ENCODE assay signal across 24 cellular contexts in genomic region chr7:69706070-69706469, GRCh38.
"Had no signal": no experiment of that assay in that cellular context is flagged by ENCODE, and none has a peak within 500 bp of the region (broad histone marks: within the 10 kb centered on the region; RNA-seq: fewer than 3 reads in every experiment).

No MANE protein-coding gene starts in this region.

- H3K36me3 ChIP-seq: colonic mucosa, esophagus squamous epithelium, heart right ventricle, ovary, right lobe of liver, thoracic aorta, tibial nerve, upper lobe of left lung had no signal

- H3K27me3 ChIP-seq: colonic mucosa, esophagus squamous epithelium, heart right ventricle, ovary, right lobe of liver, tibial nerve, upper lobe of left lung had no signal

- H3K4me3 ChIP-seq: colonic mucosa, esophagus squamous epithelium, heart right ventricle, lung, mucosa of descending colon, ovary, right lobe of liver, thoracic aorta, tibial nerve, upper lobe of left lung had no signal

- H3K9me3 ChIP-seq: colonic mucosa, esophagus squamous epithelium, heart right ventricle, mucosa of descending colon, ovary, right lobe of liver, thoracic aorta, tibial nerve, upper lobe of left lung had no signal

- ATAC-seq: mucosa of descending colon; natural killer cell treated with Interleukin-12 subunit alpha and Interleukin-12 subunit beta and Interleukin-15 and Interleukin-18, amount 100 ng/mL, for 72 hours; stimulated activated naive B cell treated with anti-CD40 and anti-IgM and Interleukin-4, amounts not matched to agents 10 μg/mL and 1 μg/mL and 100 μg/mL, for 72 hours had no signal

- H3K4me1 ChIP-seq: colonic mucosa, right lobe of liver had no signal

- DNase-seq: colonic mucosa; effector CD8-positive, alpha-beta T cell; erythroblast; esophagus squamous epithelium; foreskin melanocyte; glutamatergic neuron; heart right ventricle; hippocampal formation; mucosa of descending colon; naive B cell; nucleus accumbens; ovary; posterior cingulate gyrus; retina; right lobe of liver; small intestine; stimulated activated CD4-positive, alpha-beta T cell treated with anti-CD3 and anti-CD28 coated beads, Interleukin-15, amount 100 ng/mL, for 24 hours; stimulated activated CD4-positive, alpha-beta T cell treated with anti-CD3 and anti-CD28 coated beads, Interleukin-2, amount 100 ng/mL, for 48 hours; stimulated activated naive B cell treated with anti-CD40 and anti-IgM and Interleukin-4, amounts not matched to agents 10 μg/mL and 1 μg/mL and 100 μg/mL, for 72 hours; upper lobe of left lung had no signal

- H3K27ac ChIP-seq: colonic mucosa, esophagus squamous epithelium, heart right ventricle, ovary, right lobe of liver, thoracic aorta, tibial nerve, upper lobe of left lung had no signal
